In genomic region chr7:108613147-108613948, GRCh38 we compare ENCODE assay signal across 8 cellular contexts. TPM values are rescaled to one million over a fixed set of nuclear protein-coding genes. Genes with fewer than 3 reads are reported as not detected.
DNase-seq lines count a peak whose midpoint lies in the region; ATAC-seq and TF ChIP-seq lines count a peak whose summit lies in the region.

No MANE protein-coding gene starts in this region.

- H3K9me3 ChIP-seq in HCT116 (ENCODE audit: control insufficient read depth in 1 of 2, insufficient read depth in 1 of 2, low read depth in 1 of 2, low read length in 2 of 2), result no peaks in the 10 kb centered on the region
- no peaks in the 10 kb centered on the region for H3K9me3 ChIP-seq in SU-DHL-6 (ENCODE audit: insufficient read depth, low read length)

- H3K9ac ChIP-seq in HCT116 (ENCODE audit: low read length), result no peak overlapping the region
- H3K9ac ChIP-seq in SU-DHL-6 (ENCODE audit: low read length), result no peak overlapping the region

- no peak overlapping the region for H3K27ac ChIP-seq in HCT116 (ENCODE audit: low read depth, low read length)
- no peak overlapping the region for H3K27ac ChIP-seq in SU-DHL-6 (ENCODE audit: low read depth, low read length)

- CTCF ChIA-PET in activated CD8-positive, alpha-beta memory T cell treated with anti-CD3 and anti-CD28 coated beads, Interleukin-2, amount 10 ng/mL, durations not matched to agents 7 days and 5 days (lab: Charles Lee), result no interaction called here
- CTCF ChIA-PET in HCT116 (lab: Charles Lee), result interaction anchor here (1.0 kb wide), 1 partner anchor 47 kb away, joined by 3 read pairs; no protein-coding TSS in a partner anchor

- H4K20me1 ChIP-seq in HCT116 (ENCODE audit: insufficient read depth), result no peaks in the 10 kb centered on the region
- no peaks in the 10 kb centered on the region for H4K20me1 ChIP-seq in SU-DHL-6 (ENCODE audit: low read depth, low read length)

- H3K27me3 Mint-ChIP-seq in activated CD8-positive, alpha-beta memory T cell treated with anti-CD3 and anti-CD28 coated beads, Interleukin-2, amount 10 ng/mL, durations not matched to agents 7 days and 5 days, result peaks cover 9% of the 10 kb centered on the region

- no peak for TF ChIP-seq POLR2A in HCT116 (IDR thresholded peaks at IDR 0.05; ENCODE audit: borderline replicate concordance, extremely low read depth, insufficient read depth, insufficient read length)
- no peak for TF ChIP-seq POLR2A in NB4 (IDR thresholded peaks at IDR 0.05; ENCODE audit: extremely low read depth, insufficient read length)

- no peaks in the 10 kb centered on the region for H3F3A ChIP-seq in SU-DHL-6 (ENCODE audit: insufficient read depth)

- ATAC-seq in activated CD8-positive, alpha-beta memory T cell treated with anti-CD3 and anti-CD28 coated beads, Interleukin-2, amount 10 ng/mL, durations not matched to agents 7 days and 5 days, result peak; percentile 63
- ATAC-seq in HCT116, result peak; percentile 77

- BruUV-seq in HCT116 (replicated peaks; lab: Mats Ljungman, UMichigan), result no TSS peak

- RAD21 ChIA-PET in HCT116 (lab: Charles Lee; ENCODE audit: low non-redundant PET in 1 of 2, low total read pairs in 2 of 2, uncharacterized antibody in 2 of 2, unreplicated experiment in 2 of 2), result no interaction called here

- H3K27me3 ChIP-seq in HCT116 (ENCODE audit: insufficient read depth, low read length) (no peaks in the 10 kb centered on the region), SU-DHL-6 (ENCODE audit: low read length) (no peaks in the 10 kb centered on the region)

- no peaks in the 10 kb centered on the region for H3K4me1 ChIP-seq in HCT116 (ENCODE audit: control insufficient read depth in 1 of 2, insufficient read depth in 2 of 2, low read length in 2 of 2)

- H3K4me3 ChIP-seq in HCT116 (replicated peaks in 1 of 2; ENCODE audit: low read depth in 1 of 2, low read length in 2 of 2) (no peak overlapping the region), NB4 (ENCODE audit: low read depth, low read length) (no peak overlapping the region), SU-DHL-6 (ENCODE audit: insufficient read depth, low read length, poor library complexity, severe bottlenecking) (no peak overlapping the region)

- intact Hi-C loops in HCT116 (cut with micrococcal nuclease), result loop anchor here (5.0 to 10.0 kb wide), 3 partner anchors 479 to 1831 kb away; no protein-coding TSS in a partner anchor

- H3K9me2 ChIP-seq in HCT116 (ENCODE audit: insufficient read depth), result no peaks in the 10 kb centered on the region
- H3K9me2 ChIP-seq in SU-DHL-6 (replicated peaks; ENCODE audit: insufficient read depth, low read length), result no peaks in the 10 kb centered on the region

- peak; percentile 76 for TF ChIP-seq RAD21 in HCT116 (IDR thresholded peaks at IDR 0.05; ENCODE audit: low read depth)

- no peaks in the 10 kb centered on the region for H3K4me1 Mint-ChIP-seq in activated CD8-positive, alpha-beta memory T cell treated with anti-CD3 and anti-CD28 coated beads, Interleukin-2, amount 10 ng/mL, durations not matched to agents 7 days and 5 days

- no peaks in the 10 kb centered on the region for H3K9me3 Mint-ChIP-seq in activated CD8-positive, alpha-beta memory T cell treated with anti-CD3 and anti-CD28 coated beads, Interleukin-2, amount 10 ng/mL, durations not matched to agents 7 days and 5 days (ENCODE audit: low read depth)

- no peak overlapping the region for H3K4me3 Mint-ChIP-seq in activated CD8-positive, alpha-beta memory T cell treated with anti-CD3 and anti-CD28 coated beads, Interleukin-2, amount 10 ng/mL, durations not matched to agents 7 days and 5 days

- H2AFZ ChIP-seq in HCT116 (ENCODE audit: low read depth, low read length, poor library complexity, severe bottlenecking), result peak overlapping the region; percentile 56
- no peak overlapping the region for H2AFZ ChIP-seq in SU-DHL-6 (ENCODE audit: low read depth, low read length, severe bottlenecking)

- H3K4me2 ChIP-seq in HCT116 (ENCODE audit: low read length) (no peak overlapping the region), SU-DHL-6 (ENCODE audit: low read depth, low read length, poor library complexity, severe bottlenecking) (no peak overlapping the region)

- no peaks in the 10 kb centered on the region for H3K36me3 Mint-ChIP-seq in activated CD8-positive, alpha-beta memory T cell treated with anti-CD3 and anti-CD28 coated beads, Interleukin-2, amount 10 ng/mL, durations not matched to agents 7 days and 5 days

- H3K36me3 ChIP-seq in HCT116 (ENCODE audit: control insufficient read depth in 1 of 2, insufficient read depth in 2 of 2, low read length in 2 of 2) (no peaks in the 10 kb centered on the region), SU-DHL-6 (ENCODE audit: low read length) (no peaks in the 10 kb centered on the region)

- TF ChIP-seq CTCF in HCT116 (IDR thresholded peaks at IDR 0.05 in 2 of 3, conservative IDR thresholded peaks at IDR 0.05 in 1 of 3; ENCODE audit: borderline replicate concordance in 1 of 3, insufficient read depth in 1 of 3, low read depth in 2 of 3, low read length in 2 of 3) (peak; percentile 49 to 78 (median 52)), NB4 (IDR thresholded peaks at IDR 0.05; ENCODE audit: low read depth, low read length) (peak; percentile 36), SU-DHL-6 (IDR thresholded peaks at IDR 0.05; ENCODE audit: insufficient read depth, low read length, poor library complexity, severe bottlenecking) (peak; percentile 66)

- no peaks in the 10 kb centered on the region for H3K79me2 ChIP-seq in HCT116 (ENCODE audit: insufficient read depth, low read length)
- H3K79me2 ChIP-seq in SU-DHL-6 (ENCODE audit: insufficient read depth, low read length), result no peaks in the 10 kb centered on the region

- no peak for DNase-seq in activated CD8-positive, alpha-beta memory T cell treated with anti-CD3 and anti-CD28 coated beads, Interleukin-2, amount 10 ng/mL, durations not matched to agents 7 days and 5 days
- no peak for DNase-seq in activated CD8-positive, alpha-beta memory T cell treated with anti-CD3 and anti-CD28 coated beads, Interleukin-2, amount 50 U/mL, for 48 hours
- DNase-seq in HCT116 (ENCODE audit: low read depth, low spot score) (peak; percentile 33), NB4 (ENCODE audit: low read depth) (peak; percentile 56), globus pallidus (ENCODE audit: low spot score) (peak; percentile 48), smooth muscle cell of the brain vasculature (ENCODE audit: low read depth, low spot score) (peak; percentile 17)
- no peak for DNase-seq in stimulated activated CD4-positive, alpha-beta T cell treated with anti-CD3 and anti-CD28 coated beads, Interleukin-2, amount 100 ng/mL, for 24 hours

- POLR2A ChIA-PET in HCT116 (lab: Charles Lee), result no interaction called here

- H3K27ac Mint-ChIP-seq in activated CD8-positive, alpha-beta memory T cell treated with anti-CD3 and anti-CD28 coated beads, Interleukin-2, amount 10 ng/mL, durations not matched to agents 7 days and 5 days, result no peak overlapping the region

TF ChIP-seq in HCT116, 20 proteins besides CTCF, POLR2A, EP300 and RAD21:
- TF ChIP-seq ZFX (IDR thresholded peaks at IDR 0.05) (no peak), ATF3 (IDR thresholded peaks at IDR 0.05) (no peak), CBX3 (IDR thresholded peaks at IDR 0.05; ENCODE audit: low read depth) (peak; percentile 32; the same call in 1 of the 2 replicates), MAX (IDR thresholded peaks at IDR 0.05) (no peak)
TF ChIP-seq in HCT116: peak in this region for 1.

RNA-seq across cellular contexts. Expression of gene DNAJB9, which starts 43.7 kb away (rescaled TPM):
- total RNA-seq in activated CD8-positive, alpha-beta memory T cell treated with anti-CD3 and anti-CD28 coated beads, Interleukin-2, amount 10 ng/mL, durations not matched to agents 7 days and 5 days, result 10 to 100 TPM in 1 of 2 experiments, 1 to 10 TPM in 1; 5.5 to 11.5 TPM
- 10.1 TPM for total RNA-seq in HCT116 (2021; ENCODE audit: unreplicated experiment)
- polyA plus RNA-seq in HCT116 (2012), result 10.3 and 23.6 TPM in 2 replicates

RNA-seq across cellular contexts. Expression of gene THAP5, which starts 43.8 kb away (rescaled TPM):
- 10 to 100 TPM; 27.2 to 28.6 TPM for total RNA-seq in activated CD8-positive, alpha-beta memory T cell treated with anti-CD3 and anti-CD28 coated beads, Interleukin-2, amount 10 ng/mL, durations not matched to agents 7 days and 5 days
- total RNA-seq in HCT116 (2021; ENCODE audit: unreplicated experiment), result 29.3 TPM
- 4.0 and 6.1 TPM in 2 replicates for polyA plus RNA-seq in HCT116 (2012)

Comparison
In these comparisons a context has a peak if more than half of its experiments do, and no peak if none do; other contexts are left out.
1. DNase-seq: peak in HCT116 (single experiment), NB4 (single experiment), globus pallidus (single experiment) and smooth muscle cell of the brain vasculature (single experiment); none in activated CD8-positive, alpha-beta memory T cell treated with anti-CD3 and anti-CD28 coated beads, Interleukin-2, amount 10 ng/mL, durations not matched to agents 7 days and 5 days (single experiment), activated CD8-positive, alpha-beta memory T cell treated with anti-CD3 and anti-CD28 coated beads, Interleukin-2, amount 50 U/mL, for 48 hours (single experiment) and stimulated activated CD4-positive, alpha-beta T cell treated with anti-CD3 and anti-CD28 coated beads, Interleukin-2, amount 100 ng/mL, for 24 hours (0 of 2).
2. Peak in every context shown above with its lines, with median percentiles within 50 percentile points of each other: CTCF ChIP-seq.